In the genomic region with DNA sequence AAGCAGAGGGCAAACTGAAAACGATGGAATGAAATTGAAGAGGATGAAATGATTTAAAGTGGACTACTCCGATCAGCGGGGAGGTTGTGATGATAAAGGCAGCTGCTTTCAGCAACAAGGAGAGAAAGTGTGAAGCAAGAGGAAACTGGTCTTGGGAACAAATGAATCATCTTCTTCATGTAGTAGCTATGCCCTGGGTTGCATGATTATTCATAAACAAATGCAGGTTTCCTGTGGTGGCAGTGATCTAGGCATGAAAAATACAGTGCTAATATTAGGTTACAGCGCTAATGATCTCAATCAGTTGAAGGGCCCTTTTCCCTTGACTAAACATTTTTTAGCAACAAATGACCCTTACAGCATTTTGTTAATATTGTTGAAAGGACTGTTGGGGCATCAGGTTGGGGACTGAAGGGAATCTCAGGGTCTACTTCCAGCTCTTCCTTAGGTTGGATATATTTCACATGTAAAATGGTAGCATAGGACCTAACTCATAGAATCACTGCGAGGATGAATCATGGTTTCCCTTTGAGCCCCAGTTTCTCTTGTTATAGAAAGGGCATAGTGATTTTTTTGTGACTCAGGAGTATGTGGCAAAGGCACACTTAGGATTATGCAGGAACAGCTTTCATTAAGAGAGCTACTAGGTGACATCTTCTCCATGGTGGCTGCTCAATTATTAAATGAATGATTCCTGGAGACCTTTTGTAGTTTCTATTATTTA, we compare ENCODE assay signal across 1 cellular context.
TF ChIP-seq lines count a peak whose summit lies in the region.

No MANE protein-coding gene starts in this region.

TF ChIP-seq in A549, 52 proteins besides CTCF, POLR2A, EP300 and RAD21 (continued from another document):
- TF ChIP-seq, protein P1, sequence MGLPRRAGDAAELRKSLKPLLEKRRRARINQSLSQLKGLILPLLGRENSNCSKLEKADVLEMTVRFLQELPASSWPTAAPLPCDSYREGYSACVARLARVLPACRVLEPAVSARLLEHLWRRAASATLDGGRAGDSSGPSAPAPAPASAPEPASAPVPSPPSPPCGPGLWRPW (IDR thresholded peaks at IDR 0.05) = no peak
- TF ChIP-seq SREBF2 (IDR thresholded peaks at IDR 0.05) = no peak
- TF ChIP-seq, protein P2, sequence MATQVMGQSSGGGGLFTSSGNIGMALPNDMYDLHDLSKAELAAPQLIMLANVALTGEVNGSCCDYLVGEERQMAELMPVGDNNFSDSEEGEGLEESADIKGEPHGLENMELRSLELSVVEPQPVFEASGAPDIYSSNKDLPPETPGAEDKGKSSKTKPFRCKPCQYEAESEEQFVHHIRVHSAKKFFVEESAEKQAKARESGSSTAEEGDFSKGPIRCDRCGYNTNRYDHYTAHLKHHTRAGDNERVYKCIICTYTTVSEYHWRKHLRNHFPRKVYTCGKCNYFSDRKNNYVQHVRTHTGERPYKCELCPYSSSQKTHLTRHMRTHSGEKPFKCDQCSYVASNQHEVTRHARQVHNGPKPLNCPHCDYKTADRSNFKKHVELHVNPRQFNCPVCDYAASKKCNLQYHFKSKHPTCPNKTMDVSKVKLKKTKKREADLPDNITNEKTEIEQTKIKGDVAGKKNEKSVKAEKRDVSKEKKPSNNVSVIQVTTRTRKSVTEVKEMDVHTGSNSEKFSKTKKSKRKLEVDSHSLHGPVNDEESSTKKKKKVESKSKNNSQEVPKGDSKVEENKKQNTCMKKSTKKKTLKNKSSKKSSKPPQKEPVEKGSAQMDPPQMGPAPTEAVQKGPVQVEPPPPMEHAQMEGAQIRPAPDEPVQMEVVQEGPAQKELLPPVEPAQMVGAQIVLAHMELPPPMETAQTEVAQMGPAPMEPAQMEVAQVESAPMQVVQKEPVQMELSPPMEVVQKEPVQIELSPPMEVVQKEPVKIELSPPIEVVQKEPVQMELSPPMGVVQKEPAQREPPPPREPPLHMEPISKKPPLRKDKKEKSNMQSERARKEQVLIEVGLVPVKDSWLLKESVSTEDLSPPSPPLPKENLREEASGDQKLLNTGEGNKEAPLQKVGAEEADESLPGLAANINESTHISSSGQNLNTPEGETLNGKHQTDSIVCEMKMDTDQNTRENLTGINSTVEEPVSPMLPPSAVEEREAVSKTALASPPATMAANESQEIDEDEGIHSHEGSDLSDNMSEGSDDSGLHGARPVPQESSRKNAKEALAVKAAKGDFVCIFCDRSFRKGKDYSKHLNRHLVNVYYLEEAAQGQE (IDR thresholded peaks at IDR 0.05) = no peak
- no peak for TF ChIP-seq MAFK (IDR thresholded peaks at IDR 0.05; ENCODE audit: partially characterized antibody)
